22 cellular contexts compared by ENCODE assay signal in the genomic region with DNA sequence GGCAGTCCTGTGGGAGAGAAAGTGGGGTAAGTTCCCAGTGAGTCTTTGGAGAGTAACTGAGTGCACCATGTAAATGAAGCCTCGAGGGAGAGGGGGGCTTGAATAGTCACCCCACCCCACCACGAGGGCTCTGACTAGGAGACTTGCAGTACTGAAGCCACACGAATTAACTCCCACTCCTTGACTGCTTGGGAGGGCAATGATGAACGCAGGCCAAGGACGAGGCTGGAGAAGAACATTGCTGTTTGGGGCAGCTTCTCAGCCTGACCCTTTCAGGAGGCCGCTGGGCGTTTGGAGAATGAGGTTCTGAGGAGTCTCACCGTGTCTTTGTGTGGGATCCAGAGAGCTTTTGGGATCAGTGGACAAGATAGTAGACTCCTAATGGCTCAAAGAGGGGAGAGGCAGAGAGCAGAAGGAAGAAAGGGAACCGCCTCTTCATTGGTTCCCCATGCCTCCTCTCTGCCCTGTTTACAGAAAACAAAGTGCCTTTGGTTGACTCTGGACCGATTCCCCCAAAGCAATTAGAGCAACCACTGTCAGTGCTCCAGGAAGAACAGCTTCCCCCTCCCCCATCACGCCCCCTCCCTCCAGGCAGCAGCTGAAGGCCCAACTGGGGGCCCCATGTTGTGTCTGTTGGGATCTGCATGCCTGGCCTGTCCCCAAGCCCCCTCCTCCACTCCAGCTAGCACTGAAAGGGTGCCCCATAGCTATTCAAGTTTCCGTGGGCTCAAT.
"Had no signal": no experiment of that assay in that cellular context is flagged by ENCODE, and none has a peak within 500 bp of the region (broad histone marks: within the 10 kb centered on the region; RNA-seq: fewer than 3 reads in every experiment).

No MANE protein-coding gene starts in this region.

- H3K36me3 ChIP-seq: thoracic aorta had no signal

- H3K9me3 Mint-ChIP-seq: activated CD4-positive, alpha-beta T cell treated with anti-CD3 and anti-CD28 coated beads, Interleukin-2, amount 10 ng/mL, durations not matched to agents 24 days and 14 days; activated naive CD8-positive, alpha-beta T cell treated with anti-CD3 and anti-CD28 coated beads, Interleukin-2, amount 50 U/mL, for 24 hours; activated T-helper 1 cell treated with anti-CD3 and anti-CD28 coated beads, Interleukin-12 subunit alpha, Interleukin-12 subunit beta, Interleukin-2, Interleukin-4 antibody, amounts not matched to agents 30 ng/mL and 10 ng/mL and 1 ng/mL, durations not matched to agents 14 hours and 24 hours and 36 hours; effector memory CD8-positive, alpha-beta T cell; T-cell; T-helper 2 cell treated with Interferon-gamma antibody and Interleukin-4, amounts not matched to agents 5 μg/mL and 100 μg/mL, for 36 hours; type B pancreatic cell had no signal

- H3K27ac ChIP-seq: hepatocyte, thoracic aorta, VCaP had no signal

- H3K36me3 Mint-ChIP-seq: T-cell, type B pancreatic cell had no signal

- H3K4me3 ChIP-seq: hepatocyte, thoracic aorta had no signal

- FAIRE-seq: endothelial cell of umbilical vein had no signal

- H3K79me2 ChIP-seq: hepatocyte had no signal

- H3K27me3 Mint-ChIP-seq: activated naive CD8-positive, alpha-beta T cell treated with anti-CD3 and anti-CD28 coated beads, Interleukin-2, amount 50 U/mL, for 24 hours; progenitor cell of endocrine pancreas; type B pancreatic cell had no signal

- ATAC-seq: activated CD4-positive, CD25-positive, alpha-beta regulatory T cell treated with anti-CD3 and anti-CD28 coated beads, Interleukin-2, amount 50 U/mL, for 24 hours; activated CD8-positive, alpha-beta T cell treated with anti-CD3 and anti-CD28 coated beads, Interleukin-2, amount 10 ng/mL, durations not matched to agents 7 days and 5 days; activated naive CD8-positive, alpha-beta T cell treated with anti-CD3 and anti-CD28 coated beads, Interleukin-2, amount 50 U/mL, for 24 hours; effector memory CD8-positive, alpha-beta T cell; esophagus mucosa; left cardiac atrium; T-cell had no signal

- DNase-seq: activated CD4-positive, alpha-beta T cell treated with anti-CD3 and anti-CD28 coated beads, Interleukin-2, amount 10 ng/mL, durations not matched to agents 24 days and 14 days; activated CD8-positive, alpha-beta T cell treated with anti-CD3 and anti-CD28 coated beads, Interleukin-2, amount 10 ng/mL, durations not matched to agents 7 days and 5 days; activated gamma-delta T cell; activated naive CD4-positive, alpha-beta T cell treated with anti-CD3 and anti-CD28 coated beads, Interleukin-2, amount 50 U/mL, for 16 hours; activated naive CD8-positive, alpha-beta T cell treated with anti-CD3 and anti-CD28 coated beads, Interleukin-2, amount 50 U/mL, for 24 hours; caudate nucleus; effector memory CD8-positive, alpha-beta T cell; foreskin melanocyte; stimulated activated CD4-positive, alpha-beta T cell treated with anti-CD3 and anti-CD28 coated beads, Interleukin-4, amount 100 ng/mL, for 1 hour; stimulated activated naive CD4-positive, alpha-beta T cell; T-cell had no signal

- H2AFZ ChIP-seq: hepatocyte had no signal

- H3K9me3 ChIP-seq: thoracic aorta had no signal

- H3K27me3 ChIP-seq: hepatocyte had no signal

- H3K4me1 Mint-ChIP-seq: activated CD4-positive, alpha-beta T cell treated with anti-CD3 and anti-CD28 coated beads, Interleukin-2, amount 10 ng/mL, durations not matched to agents 24 days and 14 days; activated naive CD8-positive, alpha-beta T cell treated with anti-CD3 and anti-CD28 coated beads, Interleukin-2, amount 50 U/mL, for 24 hours; T-cell had no signal

- H3K4me3 Mint-ChIP-seq: activated CD4-positive, alpha-beta T cell treated with anti-CD3 and anti-CD28 coated beads, Interleukin-2, amount 10 ng/mL, durations not matched to agents 24 days and 14 days; activated CD8-positive, alpha-beta T cell treated with anti-CD3 and anti-CD28 coated beads, Interleukin-2, amount 10 ng/mL, durations not matched to agents 7 days and 5 days; activated naive CD8-positive, alpha-beta T cell treated with anti-CD3 and anti-CD28 coated beads, Interleukin-2, amount 50 U/mL, for 24 hours; activated T-helper 1 cell treated with anti-CD3 and anti-CD28 coated beads, Interleukin-12 subunit alpha, Interleukin-12 subunit beta, Interleukin-2, Interleukin-4 antibody, amounts not matched to agents 30 ng/mL and 10 ng/mL and 1 ng/mL, durations not matched to agents 14 hours and 24 hours and 36 hours; effector memory CD8-positive, alpha-beta T cell; T-cell; T-helper 2 cell treated with Interferon-gamma antibody and Interleukin-4, amounts not matched to agents 5 μg/mL and 100 μg/mL, for 36 hours; type B pancreatic cell had no signal

- H3K27ac Mint-ChIP-seq: activated CD4-positive, alpha-beta T cell treated with anti-CD3 and anti-CD28 coated beads, Interleukin-2, amount 10 ng/mL, durations not matched to agents 24 days and 14 days; activated CD8-positive, alpha-beta T cell treated with anti-CD3 and anti-CD28 coated beads, Interleukin-2, amount 10 ng/mL, durations not matched to agents 7 days and 5 days; activated naive CD8-positive, alpha-beta T cell treated with anti-CD3 and anti-CD28 coated beads, Interleukin-2, amount 50 U/mL, for 24 hours; activated T-helper 1 cell treated with anti-CD3 and anti-CD28 coated beads, Interleukin-12 subunit alpha, Interleukin-12 subunit beta, Interleukin-2, Interleukin-4 antibody, amounts not matched to agents 30 ng/mL and 10 ng/mL and 1 ng/mL, durations not matched to agents 14 hours and 24 hours and 36 hours; effector memory CD8-positive, alpha-beta T cell; progenitor cell of endocrine pancreas; T-cell; T-helper 2 cell treated with Interferon-gamma antibody and Interleukin-4, amounts not matched to agents 5 μg/mL and 100 μg/mL, for 36 hours; type B pancreatic cell had no signal

- H3K4me2 ChIP-seq: hepatocyte had no signal
